35 cellular contexts compared by ENCODE assay signal in the genomic region with DNA sequence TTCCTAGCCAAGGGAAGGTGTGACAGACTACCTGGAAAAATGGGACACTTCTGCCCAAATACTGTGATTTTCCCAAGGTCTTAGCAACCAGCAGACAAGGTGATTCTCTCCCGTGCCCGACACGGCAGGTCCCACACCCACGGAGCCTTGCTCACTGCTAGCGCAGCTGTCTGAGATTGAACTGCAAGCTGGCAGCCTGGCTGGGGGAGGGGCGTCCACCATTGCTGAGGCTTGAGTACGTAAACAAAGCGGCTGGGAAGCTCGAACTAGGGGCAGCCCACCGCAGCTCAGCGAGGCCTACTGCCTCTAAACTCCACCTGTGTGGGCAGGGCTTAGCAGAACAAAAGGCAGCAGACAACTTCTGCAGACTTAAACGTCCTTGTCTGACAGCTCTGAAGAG.
"Had no signal": no experiment of that assay in that cellular context is flagged by ENCODE, and none has a peak within 500 bp of the region (broad histone marks: within the 10 kb centered on the region; RNA-seq: fewer than 3 reads in every experiment).

No MANE protein-coding gene starts in this region.

- H3K36me3 ChIP-seq: adrenal gland, brain microvascular endothelial cell, breast epithelium had no signal

- H3K27me3 Mint-ChIP-seq: activated B cell treated with CpG ODN at 0.5 μM for 24 hours; activated CD4-positive, alpha-beta memory T cell treated with anti-CD3 and anti-CD28 coated beads for 36 hours; activated CD4-positive, alpha-beta T cell treated with anti-CD3 and anti-CD28 coated beads, Interleukin-2, amount 10 ng/mL, durations not matched to agents 24 days and 14 days; activated CD8-positive, alpha-beta T cell treated with anti-CD3 and anti-CD28 coated beads for 36 hours; activated naive CD8-positive, alpha-beta T cell treated with anti-CD3 and anti-CD28 coated beads for 36 hours; activated T-helper 17 cell treated with anti-CD3 and anti-CD28 coated beads, Interleukin-2, amount 50 U/mL, for 72 hours had no signal

- H3K4me3 Mint-ChIP-seq: activated B cell treated with CpG ODN at 0.5 μM for 24 hours; activated CD4-positive, alpha-beta memory T cell treated with anti-CD3 and anti-CD28 coated beads for 36 hours; activated CD4-positive, alpha-beta T cell treated with anti-CD3 and anti-CD28 coated beads, Interleukin-2, amount 10 ng/mL, durations not matched to agents 24 days and 14 days; activated CD8-positive, alpha-beta T cell treated with anti-CD3 and anti-CD28 coated beads for 36 hours; activated naive CD4-positive, alpha-beta T cell treated with anti-CD3 and anti-CD28 coated beads for 36 hours; activated naive CD8-positive, alpha-beta T cell treated with anti-CD3 and anti-CD28 coated beads for 36 hours; activated T-cell treated with anti-CD3 and anti-CD28 coated beads, Interleukin-2, amount 50 U/mL, for 4 hours; activated T-cell treated with anti-CD3 and anti-CD28 coated beads, Interleukin-2, amount 50 U/mL, for 72 hours; activated T-helper 1 cell treated with anti-CD3 and anti-CD28 coated beads, Interleukin-12 subunit alpha, Interleukin-12 subunit beta, Interleukin-2, Interleukin-4 antibody, amounts not matched to agents 30 ng/mL and 10 ng/mL and 1 ng/mL, durations not matched to agents 14 hours and 24 hours and 36 hours; activated T-helper 17 cell treated with anti-CD3 and anti-CD28 coated beads, Interleukin-2, amount 50 U/mL, for 72 hours; T-helper 1 cell treated with Interleukin-12 subunit alpha and Interleukin-12 subunit beta and Interleukin-4 antibody, amounts not matched to agents 30 μg/mL and 1 μg/mL, for 36 hours; T-helper 2 cell treated with Interferon-gamma antibody and Interleukin-4, amounts not matched to agents 5 μg/mL and 100 μg/mL, for 36 hours had no signal

- H3K36me3 Mint-ChIP-seq: activated CD4-positive, alpha-beta memory T cell treated with anti-CD3 and anti-CD28 coated beads for 36 hours; activated naive CD8-positive, alpha-beta T cell treated with anti-CD3 and anti-CD28 coated beads for 36 hours had no signal

- H3K9me3 Mint-ChIP-seq: activated CD4-positive, alpha-beta memory T cell treated with anti-CD3 and anti-CD28 coated beads for 36 hours; activated CD8-positive, alpha-beta T cell treated with anti-CD3 and anti-CD28 coated beads for 36 hours had no signal

- ATAC-seq: activated CD8-positive, alpha-beta T cell treated with anti-CD3 and anti-CD28 coated beads for 36 hours; activated naive CD4-positive, alpha-beta T cell treated with anti-CD3 and anti-CD28 coated beads, Interleukin-2, amount 50 U/mL, for 72 hours; activated T-cell treated with anti-CD3 and anti-CD28 coated beads, Interleukin-2, amount 50 U/mL, for 4 hours; activated T-cell treated with anti-CD3 and anti-CD28 coated beads, Interleukin-2, amount 50 U/mL, for 72 hours; activated T-helper 17 cell treated with anti-CD3 and anti-CD28 coated beads, Interleukin-2, amount 50 U/mL, for 72 hours; body of pancreas had no signal

- H3K27ac Mint-ChIP-seq: activated B cell treated with CpG ODN at 0.5 μM for 24 hours; activated CD4-positive, alpha-beta memory T cell treated with anti-CD3 and anti-CD28 coated beads for 36 hours; activated CD4-positive, alpha-beta T cell treated with anti-CD3 and anti-CD28 coated beads, Interleukin-2, amount 10 ng/mL, durations not matched to agents 24 days and 14 days; activated CD8-positive, alpha-beta T cell treated with anti-CD3 and anti-CD28 coated beads for 36 hours; activated naive CD4-positive, alpha-beta T cell treated with anti-CD3 and anti-CD28 coated beads for 36 hours; activated naive CD4-positive, alpha-beta T cell treated with anti-CD3 and anti-CD28 coated beads, Interleukin-2, amount 50 U/mL, for 72 hours; activated naive CD8-positive, alpha-beta T cell treated with anti-CD3 and anti-CD28 coated beads for 36 hours; activated T-cell treated with anti-CD3 and anti-CD28 coated beads, Interleukin-2, amount 50 U/mL, for 72 hours; activated T-helper 1 cell treated with anti-CD3 and anti-CD28 coated beads, Interleukin-12 subunit alpha, Interleukin-12 subunit beta, Interleukin-2, Interleukin-4 antibody, amounts not matched to agents 30 ng/mL and 10 ng/mL and 1 ng/mL, durations not matched to agents 14 hours and 24 hours and 36 hours; activated T-helper 17 cell treated with anti-CD3 and anti-CD28 coated beads, Interleukin-2, amount 50 U/mL, for 72 hours; T-helper 1 cell treated with Interleukin-12 subunit alpha and Interleukin-12 subunit beta and Interleukin-4 antibody, amounts not matched to agents 30 μg/mL and 1 μg/mL, for 36 hours; T-helper 2 cell treated with Interferon-gamma antibody and Interleukin-4, amounts not matched to agents 5 μg/mL and 100 μg/mL, for 36 hours had no signal

- H3K27ac ChIP-seq: adrenal gland, body of pancreas, brain microvascular endothelial cell, breast epithelium, WERI-Rb-1 had no signal

- H3K9me3 ChIP-seq: adrenal gland, body of pancreas had no signal

- H3K4me1 ChIP-seq: adrenal gland, body of pancreas, breast epithelium had no signal

- H3K4me1 Mint-ChIP-seq: activated B cell treated with CpG ODN at 0.5 μM for 24 hours; activated CD4-positive, alpha-beta T cell treated with anti-CD3 and anti-CD28 coated beads, Interleukin-2, amount 10 ng/mL, durations not matched to agents 24 days and 14 days; activated naive CD8-positive, alpha-beta T cell treated with anti-CD3 and anti-CD28 coated beads for 36 hours; activated T-helper 17 cell treated with anti-CD3 and anti-CD28 coated beads, Interleukin-2, amount 50 U/mL, for 72 hours had no signal

- H3K4me3 ChIP-seq: adrenal gland, body of pancreas, breast epithelium had no signal

- DNase-seq: activated B cell treated with CpG ODN at 0.5 μM for 24 hours; activated CD4-positive, alpha-beta memory T cell treated with anti-CD3 and anti-CD28 coated beads for 36 hours; activated CD4-positive, alpha-beta T cell treated with anti-CD3 and anti-CD28 coated beads for 4 hours; activated CD4-positive, alpha-beta T cell treated with anti-CD3 and anti-CD28 coated beads, Interleukin-2, amount 10 ng/mL, durations not matched to agents 24 days and 14 days; activated CD4-positive, alpha-beta T cell treated with anti-CD3 and anti-CD28 coated beads, Interleukin-2, amount 50 U/mL, for 1 hour; activated CD4-positive, alpha-beta T cell treated with anti-CD3 and anti-CD28 coated beads, Interleukin-2, amount 50 U/mL, for 4 hours; activated CD4-positive, CD25-positive, alpha-beta regulatory T cell treated with anti-CD3 and anti-CD28 coated beads, Interleukin-2, amount 50 U/mL, for 72 hours; activated CD8-positive, alpha-beta memory T cell treated with anti-CD3 and anti-CD28 coated beads, Interleukin-2, amount 50 U/mL, for 4 hours; activated CD8-positive, alpha-beta T cell treated with anti-CD3 and anti-CD28 coated beads for 36 hours; activated effector memory CD4-positive, alpha-beta T cell treated with anti-CD3 and anti-CD28 coated beads, Interleukin-2, amount 50 U/mL, for 16 hours; activated gamma-delta T cell treated with Interleukin-2 at 50 U/mL for 16 hours; activated naive CD4-positive, alpha-beta T cell; activated naive CD4-positive, alpha-beta T cell treated with anti-CD3 and anti-CD28 coated beads for 36 hours; activated naive CD4-positive, alpha-beta T cell treated with anti-CD3 and anti-CD28 coated beads, Interleukin-2, amount 50 U/mL, for 16 hours; activated naive CD8-positive, alpha-beta T cell treated with anti-CD3 and anti-CD28 coated beads for 36 hours; activated T-cell treated with anti-CD3 and anti-CD28 coated beads for 4 hours; activated T-cell treated with anti-CD3 and anti-CD28 coated beads, Interleukin-2, amount 50 U/mL, for 1 hour; activated T-cell treated with anti-CD3 and anti-CD28 coated beads, Interleukin-2, amount 50 U/mL, for 4 hours; activated T-cell treated with anti-CD3 and anti-CD28 coated beads, Interleukin-2, amount 50 U/mL, for 72 hours; adrenal gland; amniotic stem cell; aorta; body of pancreas; brain microvascular endothelial cell; central memory CD4-positive, alpha-beta T cell; T-helper 1 cell; T-helper 2 cell; T-helper 9 cell; WERI-Rb-1 had no signal
